In the genomic region with DNA sequence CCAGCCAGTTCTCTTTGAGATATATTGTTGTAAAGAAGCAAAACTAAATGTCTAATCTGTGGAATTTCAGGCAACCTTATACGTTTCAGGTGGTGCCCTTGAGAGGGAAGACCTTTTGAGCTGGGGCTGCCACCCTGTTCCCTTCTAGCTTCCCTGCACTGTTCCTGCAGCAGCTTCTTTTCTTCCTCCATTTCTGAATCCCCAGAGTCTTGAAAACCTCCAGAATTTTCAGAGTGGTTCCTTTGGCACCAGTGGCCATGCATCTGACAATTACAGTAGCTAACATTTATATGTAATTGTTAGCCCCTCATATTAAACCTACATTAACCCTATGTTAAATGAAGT, we compare ENCODE assay signal across 9 cellular contexts.
A peak's percentile ranks its signal among the peaks of the same experiment; 100 is the strongest.
DNase-seq lines count a peak whose midpoint lies in the region; ATAC-seq, FAIRE-seq and TF ChIP-seq lines count a peak whose summit lies in the region.
"Had no signal": no experiment of that assay in that cellular context is flagged by ENCODE, and none has a peak within 500 bp of the region (broad histone marks: within the 10 kb centered on the region; RNA-seq: fewer than 3 reads in every experiment).

No MANE protein-coding gene starts in this region.

- intact Hi-C loops in pancreas (cut with DNase I): loop anchor here in 1 of 3 donors (10.0 kb wide), 1 partner anchor 263 kb away; no protein-coding TSS in a partner anchor

- H3K27me3 ChIP-seq in SJCRH30: no peaks in the 10 kb centered on the region
- no peaks in the 10 kb centered on the region for H3K27me3 ChIP-seq in gastroesophageal sphincter
- no peaks in the 10 kb centered on the region for H3K27me3 ChIP-seq in pancreas
- H3K27me3 ChIP-seq in upper lobe of left lung: no peaks in the 10 kb centered on the region

- peaks cover 78% of the 10 kb centered on the region for H3K4me1 ChIP-seq in SJCRH30
- H3K4me1 ChIP-seq in gastroesophageal sphincter: peaks cover 20 to 84% (median 52%) of the 10 kb centered on the region in 3 donors
- peaks cover 50 to 85% (median 75%) of the 10 kb centered on the region in 3 donors for H3K4me1 ChIP-seq in pancreas
- H3K4me1 ChIP-seq in upper lobe of left lung: peaks cover 34 to 47% (median 39%) of the 10 kb centered on the region in 4 donors

- no peak for FAIRE-seq in pancreas (lab: Jason Lieb, UNC)

- no peak overlapping the region for H3K4me3 ChIP-seq in SJCRH30
- H3K4me3 ChIP-seq in gastroesophageal sphincter: no peak overlapping the region
- no peak overlapping the region for H3K4me3 ChIP-seq in pancreas
- no peak overlapping the region for H3K4me3 ChIP-seq in upper lobe of left lung

- H3K27ac ChIP-seq in SJCRH30: peak overlapping the region; percentile 92
- H3K27ac ChIP-seq in gastroesophageal sphincter: peak overlapping the region; percentile 79 to 94 (median 85)
- peak overlapping the region; percentile 93 to 96 (median 96) for H3K27ac ChIP-seq in pancreas
- peak overlapping the region; percentile 58 to 80 (median 76) for H3K27ac ChIP-seq in upper lobe of left lung

- TF ChIP-seq POLR2A in gastroesophageal sphincter (IDR thresholded peaks at IDR 0.05): no peak
- no peak for TF ChIP-seq POLR2A in upper lobe of left lung (IDR thresholded peaks at IDR 0.05)
- TF ChIP-seq POLR2A in erythroblast (IDR thresholded peaks at IDR 0.05; ENCODE audit: low read length): no peak

- no peaks in the 10 kb centered on the region for H3K36me3 ChIP-seq in SJCRH30
- H3K36me3 ChIP-seq in gastroesophageal sphincter: no peaks in the 10 kb centered on the region
- H3K36me3 ChIP-seq in pancreas: no peaks in the 10 kb centered on the region
- no peaks in the 10 kb centered on the region for H3K36me3 ChIP-seq in upper lobe of left lung

- DNase-seq in SJCRH30 (no peak), pancreas (no peak), upper lobe of left lung (no peak), erythroblast (lab: John Stamatoyannopoulos, UW) (no peak)
- DNase-seq: immature natural killer cell had no signal

- H3K9me3 ChIP-seq in SJCRH30 (replicated peaks) (no peaks in the 10 kb centered on the region), gastroesophageal sphincter (no peaks in the 10 kb centered on the region), pancreas (no peaks in the 10 kb centered on the region), upper lobe of left lung (no peaks in the 10 kb centered on the region)

- TF ChIP-seq EP300 in gastroesophageal sphincter (IDR thresholded peaks at IDR 0.05): no peak
- no peak for TF ChIP-seq EP300 in upper lobe of left lung (IDR thresholded peaks at IDR 0.05)

- no peak for ATAC-seq in gastroesophageal sphincter
- no peak for ATAC-seq in pancreas
- no peak for ATAC-seq in upper lobe of left lung (ENCODE audit: low FRiP score in 2 of 2)
- ATAC-seq in HG03439 (IDR thresholded peaks at IDR 0.05; ENCODE audit: unreplicated experiment): no peak
- ATAC-seq in GM21737 (IDR thresholded peaks at IDR 0.05; ENCODE audit: unreplicated experiment): no peak
- ATAC-seq: activated naive CD4-positive, alpha-beta T cell treated with anti-CD3 and anti-CD28 coated beads, Interleukin-2, amount 50 U/mL, for 72 hours had no signal

- WGBS in gastroesophageal sphincter (ENCODE audit: low coverage in 1 of 2), 2 donors: 48 to 60% methylated on average over 1 of the region's 1 CpG
- 20 to 21% methylated on average over 1 of the region's 1 CpG for whole genome bisulfite sequencing in pancreas, 2 donors
- WGBS in upper lobe of left lung, 2 donors: 63 to 64% methylated on average over 1 of the region's 1 CpG

- TF ChIP-seq CTCF in gastroesophageal sphincter (IDR thresholded peaks at IDR 0.05) (no peak), pancreas (IDR thresholded peaks at IDR 0.05) (no peak), upper lobe of left lung (IDR thresholded peaks at IDR 0.05) (no peak)
